In genomic region chr5:150410524-150411244, GRCh38 we compare ENCODE assay signal across 8 cellular contexts. TPM values are rescaled to one million over a fixed set of nuclear protein-coding genes. Genes with fewer than 3 reads are reported as not detected.
DNase-seq lines count a peak whose midpoint lies in the region; ATAC-seq and TF ChIP-seq lines count a peak whose summit lies in the region.

No MANE protein-coding gene starts in this region.

- ATAC-seq in GM18517 (IDR thresholded peaks at IDR 0.05; ENCODE audit: unreplicated experiment), result no peak

- H3K4me1 Mint-ChIP-seq in activated CD4-positive, alpha-beta memory T cell treated with anti-CD3 and anti-CD28 coated beads for 36 hours (ENCODE audit: low read depth), result peaks cover 39% of the 10 kb centered on the region

- H3K27ac Mint-ChIP-seq in activated CD4-positive, alpha-beta memory T cell treated with anti-CD3 and anti-CD28 coated beads for 36 hours, result peak overlapping the region; percentile 99

- no peaks in the 10 kb centered on the region for H3K9me3 ChIP-seq in BE2C
- no peaks in the 10 kb centered on the region for H3K9me3 ChIP-seq in esophagus (ENCODE audit: control insufficient read depth in 2 of 2, insufficient read depth in 1 of 2, low read depth in 1 of 2, low read length in 1 of 2)
- no peaks in the 10 kb centered on the region for H3K9me3 ChIP-seq in tibial artery

- CTCF ChIA-PET in activated CD4-positive, alpha-beta memory T cell treated with anti-CD3 and anti-CD28 coated beads for 36 hours (lab: Charles Lee), result interaction anchor here (0.6 to 3.7 kb wide), 5 partner anchors 12 to 1054 kb away, joined by 3 to 25 read pairs (median 10); partner anchors contain the start of gene RPS14

- H3K36me3 ChIP-seq in BE2C, result no peaks in the 10 kb centered on the region
- H3K36me3 ChIP-seq in esophagus (ENCODE audit: control insufficient read depth in 2 of 2, insufficient read depth in 2 of 2, low read length in 1 of 2), result peaks cover 0 to 4% of the 10 kb centered on the region in 2 donors
- no peaks in the 10 kb centered on the region for H3K36me3 ChIP-seq in tibial artery

- intact Hi-C loops in activated CD4-positive, alpha-beta memory T cell treated with anti-CD3 and anti-CD28 coated beads for 36 hours (cut with micrococcal nuclease), result loop anchor here (5.0 kb wide), 2 partner anchors 408 to 667 kb away; partner anchors contain the start of genes HMGXB3 and TIGD6
- intact Hi-C loops in tibial artery (cut with DNase I; ENCODE audit: low total_unique reads), result no loop called here

- no peak for TF ChIP-seq CTCF in BE2C (IDR thresholded peaks at IDR 0.05; ENCODE audit: low read depth, low read length)
- no peak for TF ChIP-seq CTCF in tibial artery (IDR thresholded peaks at IDR 0.05)

- H3K27me3 ChIP-seq in BE2C (no peaks in the 10 kb centered on the region), esophagus (ENCODE audit: control insufficient read depth in 1 of 2, insufficient read depth in 2 of 2, low read length in 2 of 2) (no peaks in the 10 kb centered on the region), tibial artery (no peaks in the 10 kb centered on the region)

- peaks cover 26% of the 10 kb centered on the region for H3K36me3 Mint-ChIP-seq in activated CD4-positive, alpha-beta memory T cell treated with anti-CD3 and anti-CD28 coated beads for 36 hours

- WGBS in esophagus, 2 donors, result 18 to 19% methylated on average over 4 of the region's 4 CpGs

- peak; percentile 64 for DNase-seq in BE2C
- DNase-seq in HCEC 1CT, result peak; percentile 66
- DNase-seq in NCI-H526 (lab: John Stamatoyannopoulos, UW), result peak; percentile 63 to 78
- peak; percentile 60 for DNase-seq in activated CD4-positive, alpha-beta memory T cell treated with anti-CD3 and anti-CD28 coated beads for 36 hours
- DNase-seq in mucosa of gallbladder (ENCODE audit: low spot score), result peak; percentile 85
- peak; percentile 74 to 80 for DNase-seq in tibial artery

- peak overlapping the region; percentile 97 for H3K4me3 Mint-ChIP-seq in activated CD4-positive, alpha-beta memory T cell treated with anti-CD3 and anti-CD28 coated beads for 36 hours

- H3K27me3 Mint-ChIP-seq in activated CD4-positive, alpha-beta memory T cell treated with anti-CD3 and anti-CD28 coated beads for 36 hours, result no peaks in the 10 kb centered on the region

- POLR2A ChIA-PET in activated CD4-positive, alpha-beta memory T cell treated with anti-CD3 and anti-CD28 coated beads for 36 hours (lab: Charles Lee), result interaction anchor here (0.6 to 1.7 kb wide), 8 partner anchors 9 to 1341 kb away, joined by 3 to 6 read pairs (median 4); no protein-coding TSS in a partner anchor

- H3K27ac ChIP-seq in esophagus (ENCODE audit: low read depth in 2 of 2, low read length in 1 of 2), result peak overlapping the region; percentile 81 to 86
- H3K27ac ChIP-seq in tibial artery, result peak overlapping the region; percentile 63 to 65

- H3K4me3 ChIP-seq in BE2C (ENCODE audit: low read depth, low read length) (no peak overlapping the region; the same call in 1 of the 2 replicates), esophagus (ENCODE audit: low read depth in 1 of 2, low read length in 2 of 2) (peak overlapping the region in 1 of 2 donors; percentile 52), tibial artery (peak overlapping the region; percentile 45 to 46)

- H3K4me1 ChIP-seq in BE2C (peaks cover 9% of the 10 kb centered on the region), esophagus (ENCODE audit: control insufficient read depth in 2 of 2, insufficient read depth in 2 of 2, low read length in 1 of 2) (peaks cover 4 to 8% of the 10 kb centered on the region in 2 donors), tibial artery (peaks cover 0 to 19% (median 11%) of the 10 kb centered on the region in 4 donors)

- no peaks in the 10 kb centered on the region for H3K9me3 Mint-ChIP-seq in activated CD4-positive, alpha-beta memory T cell treated with anti-CD3 and anti-CD28 coated beads for 36 hours

RNA-seq across cellular contexts. Expression of gene CD74, which starts 2.0 kb away (rescaled TPM):
- 0.91 TPM for polyA plus RNA-seq in BE2C (2012; ENCODE audit: insufficient read depth, insufficient read length, low read depth)
- 100 to 1,000 TPM; 251 to 254 TPM for total RNA-seq in activated CD4-positive, alpha-beta memory T cell treated with anti-CD3 and anti-CD28 coated beads for 36 hours
- 100 to 1,000 TPM; 111 to 256 TPM for polyA plus RNA-seq in esophagus
- total RNA-seq in mucosa of gallbladder, result 1,336 TPM

RNA-seq across cellular contexts. Expression of gene RPS14, which starts 38.9 kb away (rescaled TPM):
- 2,025 TPM for polyA plus RNA-seq in BE2C (2012; ENCODE audit: insufficient read depth, insufficient read length, low read depth)
- 1,000 to 10,000 TPM; 3,748 to 3,882 TPM for total RNA-seq in activated CD4-positive, alpha-beta memory T cell treated with anti-CD3 and anti-CD28 coated beads for 36 hours
- polyA plus RNA-seq in esophagus, result 1,000 to 10,000 TPM; 2,283 to 4,187 TPM
- 1,424 TPM for total RNA-seq in mucosa of gallbladder

RNA-seq across cellular contexts. Expression of gene TCOF1, which starts 53.2 kb away (rescaled TPM):
- polyA plus RNA-seq in BE2C (2012; ENCODE audit: insufficient read depth, insufficient read length, low read depth), result 73.5 TPM
- total RNA-seq in activated CD4-positive, alpha-beta memory T cell treated with anti-CD3 and anti-CD28 coated beads for 36 hours, result 10 to 100 TPM; 91.3 to 95.0 TPM
- polyA plus RNA-seq in esophagus, result 10 to 100 TPM; 13.0 to 13.5 TPM
- 29.4 TPM for total RNA-seq in mucosa of gallbladder
